Comparison of ENCODE assay signal across 26 cellular contexts in the genomic region with DNA sequence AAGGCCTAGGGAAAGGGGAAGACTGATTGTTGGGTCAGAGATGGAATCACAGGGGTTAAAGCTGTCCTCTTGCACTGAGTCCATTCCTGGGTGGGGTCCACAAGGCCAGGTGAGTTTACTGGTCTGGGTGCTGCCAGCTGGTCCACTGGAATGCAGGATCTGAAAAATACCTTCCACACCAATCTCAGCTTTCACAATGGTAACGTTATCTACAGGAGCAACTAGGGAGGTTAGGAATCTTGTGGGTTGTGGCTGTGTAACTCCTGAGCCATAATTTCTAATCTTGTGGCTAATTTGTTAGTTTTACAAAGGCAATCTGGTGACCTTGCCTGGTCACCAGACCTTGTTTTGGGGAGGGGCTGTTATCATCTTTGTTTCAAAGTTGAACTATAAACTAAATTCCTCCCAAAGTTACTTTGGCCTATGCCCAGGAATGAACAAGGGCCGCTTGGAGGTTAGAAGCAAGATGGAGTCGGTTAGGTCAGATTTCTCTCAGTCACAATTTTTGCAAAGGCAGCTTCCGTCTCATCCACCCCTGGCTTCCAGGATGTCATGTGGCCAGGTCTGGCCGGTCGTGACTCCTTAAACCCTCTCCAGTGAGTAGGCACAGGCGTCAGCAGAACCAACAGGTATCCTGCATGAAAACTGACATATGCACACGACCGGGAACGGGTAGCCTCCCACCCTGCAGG.
A peak's percentile ranks its signal among the peaks of the same experiment; 100 is the strongest.
DNase-seq lines count a peak whose midpoint lies in the region; ATAC-seq, FAIRE-seq and TF ChIP-seq lines count a peak whose summit lies in the region.
"Had no signal": no experiment of that assay in that cellular context is flagged by ENCODE, and none has a peak within 500 bp of the region (broad histone marks: within the 10 kb centered on the region; RNA-seq: fewer than 3 reads in every experiment).

No MANE protein-coding gene starts in this region.

- no peak for FAIRE-seq in HepG2 (lab: Jason Lieb, UNC)
- no peak for FAIRE-seq in astrocyte (lab: Jason Lieb, UNC)
- no peak for FAIRE-seq in GM12892 (lab: Jason Lieb, UNC)
- FAIRE-seq: G401.6, GM18507 had no signal

- no peaks in the 10 kb centered on the region for H4K20me1 ChIP-seq in HepG2 (ENCODE audit: insufficient read depth, low read length)
- H4K20me1 ChIP-seq in astrocyte (ENCODE audit: insufficient read depth, low read length): no peaks in the 10 kb centered on the region

- POLR2A ChIA-PET in HepG2 (lab: Yijun Ruan, JAX): interaction anchor here (1.0 kb wide), 1 partner anchor 52 kb away, joined by 3 read pairs; no protein-coding TSS in a partner anchor

- peaks cover 65% of the 10 kb centered on the region for H3K4me1 ChIP-seq in HepG2 (ENCODE audit: insufficient read depth, low read length)
- peaks cover 0 to 11% (median 5%) of the 10 kb centered on the region in 4 donors for H3K4me1 ChIP-seq in right lobe of liver
- H3K4me1 ChIP-seq in astrocyte (ENCODE audit: insufficient read depth, low read length): peaks cover 13% of the 10 kb centered on the region

- H3K4me3 ChIP-seq in HepG2 (replicated peaks in 1 of 3; ENCODE audit: insufficient read depth in 1 of 3, low read depth in 2 of 3, low read length in 3 of 3) (no peak overlapping the region), right lobe of liver (no peak overlapping the region), astrocyte (ENCODE audit: insufficient read depth, low read depth, low read length) (no peak overlapping the region)

- in situ Hi-C loops in HepG2 (cut with HindIII; ENCODE audit: extremely low pct_ligation_motif_present, low pct_unique_long_range_greater_than_20kb): no loop called here

- DNase-seq in HepG2 (ENCODE audit: low spot score): peak; percentile 61
- no peak for DNase-seq in right lobe of liver
- DNase-seq in astrocyte (ENCODE audit: low read depth): peak; percentile 76
- DNase-seq in progenitor cell of endocrine pancreas (ENCODE audit: low spot score, unreplicated experiment): no peak
- no peak for DNase-seq in foreskin melanocyte
- no peak for DNase-seq in GM12892 (ENCODE audit: insufficient read length)
- no peak for DNase-seq in stimulated activated CD8-positive, alpha-beta memory T cell treated with anti-CD3 and anti-CD28 coated beads, Interleukin-4, amount 100 ng/mL, for 48 hours
- DNase-seq: AML-193; C1 segment of cervical spinal cord; CD8-positive, alpha-beta T cell; GOT3; Kasumi-1; MM.1S; NCI-H1048; NCI-H1436; NCI-H1930; NCI-H2227 treated with DMSO at 0.1 percent for 48 hours; NCI-H510A treated with DMSO at 0.1 percent for 48 hours; NCI-H748 treated with DMSO at 0.1 percent for 48 hours; SIG-M5 had no signal

- H3K27me3 ChIP-seq in HepG2 (ENCODE audit: control insufficient read depth in 1 of 2, insufficient read depth in 2 of 2, low read length in 2 of 2) (no peaks in the 10 kb centered on the region), right lobe of liver (no peaks in the 10 kb centered on the region), astrocyte (ENCODE audit: insufficient read depth, low read length) (no peaks in the 10 kb centered on the region)

- CTCF ChIA-PET in HepG2 (lab: Yijun Ruan, JAX; ENCODE audit: low intra/inter-chr PET ratio, low total read pairs): no interaction called here

- TF ChIP-seq EP300 in HepG2 (IDR thresholded peaks at IDR 0.05; ENCODE audit: low read depth in 2 of 2, low read length in 2 of 2): no peak
- TF ChIP-seq EP300 in HepG2 (CRISPR knock-in tag; IDR thresholded peaks at IDR 0.05; ENCODE audit: borderline replicate concordance): no peak

- H3K27ac Mint-ChIP-seq in astrocyte (ENCODE audit: unreplicated experiment): no peak overlapping the region
- peak overlapping the region; percentile 86 for H3K27ac Mint-ChIP-seq in progenitor cell of endocrine pancreas
- H3K27ac Mint-ChIP-seq: CD8-positive, alpha-beta T cell had no signal

- H2AFZ ChIP-seq in HepG2 (ENCODE audit: low read length) (no peak overlapping the region), astrocyte (ENCODE audit: low read depth, low read length) (no peak overlapping the region)

- ATAC-seq in HepG2 (no peak; the same call in 2 of the 3 replicates), right lobe of liver (no peak), HG02588 (IDR thresholded peaks at IDR 0.05; ENCODE audit: unreplicated experiment) (no peak)
- ATAC-seq: CD8-positive, alpha-beta T cell; Panc1; SK-N-SH treated with all-trans-retinoic acid at 6 μM for 48 hours had no signal

- peaks cover 23% of the 10 kb centered on the region for H3K4me1 Mint-ChIP-seq in astrocyte (ENCODE audit: low read depth, unreplicated experiment)
- peaks cover 6% of the 10 kb centered on the region for H3K4me1 Mint-ChIP-seq in progenitor cell of endocrine pancreas (ENCODE audit: low read depth)

- H3K9ac ChIP-seq in HepG2 (ENCODE audit: insufficient read depth, low read depth, low read length) (no peak overlapping the region), astrocyte (ENCODE audit: low read length) (no peak overlapping the region)

- H3K36me3 Mint-ChIP-seq in astrocyte (ENCODE audit: low read depth, unreplicated experiment) (no peaks in the 10 kb centered on the region), progenitor cell of endocrine pancreas (ENCODE audit: insufficient read depth) (no peaks in the 10 kb centered on the region)
- H3K36me3 Mint-ChIP-seq: CD8-positive, alpha-beta T cell had no signal

- H3K27ac ChIP-seq in HepG2 (ENCODE audit: extremely low read length, insufficient read depth, low read length) (no peak overlapping the region), right lobe of liver (no peak overlapping the region), astrocyte (ENCODE audit: low read depth, low read length) (no peak overlapping the region)
- H3K27ac ChIP-seq: 22Rv1 had no signal

- H3K4me3 Mint-ChIP-seq in astrocyte (ENCODE audit: unreplicated experiment) (no peak overlapping the region), progenitor cell of endocrine pancreas (ENCODE audit: low read depth) (no peak overlapping the region)
- H3K4me3 Mint-ChIP-seq: CD8-positive, alpha-beta T cell had no signal

- TF ChIP-seq POLR2A in HepG2 (IDR thresholded peaks at IDR 0.05; ENCODE audit: insufficient read depth in 1 of 2, low read depth in 2 of 2, low read length in 2 of 2) (no peak), right lobe of liver (IDR thresholded peaks at IDR 0.05) (no peak), GM12892 (IDR thresholded peaks at IDR 0.05; ENCODE audit: low read depth, low read length) (no peak)

- H3K27me3 Mint-ChIP-seq in astrocyte (ENCODE audit: low read depth, unreplicated experiment) (no peaks in the 10 kb centered on the region), progenitor cell of endocrine pancreas (no peaks in the 10 kb centered on the region)

- no peak for TF ChIP-seq RAD21 in HepG2 (CRISPR knock-in tag; IDR thresholded peaks at IDR 0.05)

- WGBS in HepG2 (ENCODE audit: low lambda C conversion rate): 89% methylated on average over 10 of the region's 10 CpGs
- WGBS in right lobe of liver (ENCODE audit: insufficient coverage, low coverage, low lambda C conversion rate, missing lambda C conversion rate): 89% methylated on average over 5 of the region's 10 CpGs

- intact Hi-C loops in HepG2 (cut with micrococcal nuclease; ENCODE audit: unreplicated experiment) (no loop called here), right lobe of liver (cut with DNase I) (no loop called here)

- BruUV-seq in HepG2 (replicated peaks; lab: Mats Ljungman, UMichigan): no TSS peak

- H3K4me2 ChIP-seq in HepG2 (ENCODE audit: low read depth, low read length): no peak overlapping the region
- H3K4me2 ChIP-seq in astrocyte (ENCODE audit: low read length): no peak overlapping the region

- no peaks in the 10 kb centered on the region for H3K9me3 Mint-ChIP-seq in astrocyte (ENCODE audit: unreplicated experiment)
- no peaks in the 10 kb centered on the region for H3K9me3 Mint-ChIP-seq in progenitor cell of endocrine pancreas (ENCODE audit: low read depth)
- H3K9me3 Mint-ChIP-seq: CD8-positive, alpha-beta T cell had no signal

- TF ChIP-seq CTCF in HepG2 (CRISPR knock-in tag; IDR thresholded peaks at IDR 0.05): no peak
- no peak for TF ChIP-seq CTCF in right lobe of liver (IDR thresholded peaks at IDR 0.05)
- TF ChIP-seq CTCF in astrocyte (IDR thresholded peaks at IDR 0.05; ENCODE audit: insufficient read depth, low read depth, low read length): no peak
- no peak for TF ChIP-seq CTCF in progenitor cell of endocrine pancreas (IDR thresholded peaks at IDR 0.05; ENCODE audit: unreplicated experiment)

- H3K79me2 ChIP-seq in HepG2 (ENCODE audit: insufficient read depth, low read length) (no peaks in the 10 kb centered on the region), astrocyte (ENCODE audit: insufficient read depth, low read length) (no peaks in the 10 kb centered on the region)

- H3K36me3 ChIP-seq in HepG2 (replicated peaks in 1 of 2; ENCODE audit: control insufficient read depth in 1 of 2, insufficient read depth in 2 of 2, low read length in 2 of 2): no peaks in the 10 kb centered on the region
- H3K36me3 ChIP-seq in right lobe of liver: no peaks in the 10 kb centered on the region
- no peaks in the 10 kb centered on the region for H3K36me3 ChIP-seq in astrocyte (ENCODE audit: insufficient read depth, low read length)

- H3K9me3 ChIP-seq in HepG2 (ENCODE audit: low read length) (no peaks in the 10 kb centered on the region), right lobe of liver (no peaks in the 10 kb centered on the region), astrocyte (ENCODE audit: insufficient read depth, low read depth, low read length) (no peaks in the 10 kb centered on the region)

TF ChIP-seq in HepG2, 621 proteins besides CTCF, POLR2A, EP300 and RAD21 (continues in another document):
- no peak for TF ChIP-seq ATF7-NPFF (CRISPR knock-in tag; IDR thresholded peaks at IDR 0.05; ENCODE audit: low read depth)
- TF ChIP-seq, protein P1, sequence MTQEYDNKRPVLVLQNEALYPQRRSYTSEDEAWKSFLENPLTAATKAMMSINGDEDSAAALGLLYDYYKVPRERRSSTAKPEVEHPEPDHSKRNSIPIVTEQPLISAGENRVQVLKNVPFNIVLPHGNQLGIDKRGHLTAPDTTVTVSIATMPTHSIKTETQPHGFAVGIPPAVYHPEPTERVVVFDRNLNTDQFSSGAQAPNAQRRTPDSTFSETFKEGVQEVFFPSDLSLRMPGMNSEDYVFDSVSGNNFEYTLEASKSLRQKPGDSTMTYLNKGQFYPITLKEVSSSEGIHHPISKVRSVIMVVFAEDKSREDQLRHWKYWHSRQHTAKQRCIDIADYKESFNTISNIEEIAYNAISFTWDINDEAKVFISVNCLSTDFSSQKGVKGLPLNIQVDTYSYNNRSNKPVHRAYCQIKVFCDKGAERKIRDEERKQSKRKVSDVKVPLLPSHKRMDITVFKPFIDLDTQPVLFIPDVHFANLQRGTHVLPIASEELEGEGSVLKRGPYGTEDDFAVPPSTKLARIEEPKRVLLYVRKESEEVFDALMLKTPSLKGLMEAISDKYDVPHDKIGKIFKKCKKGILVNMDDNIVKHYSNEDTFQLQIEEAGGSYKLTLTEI (CRISPR knock-in tag; conservative IDR thresholded peaks at IDR 0.05): no peak
- no peak for TF ChIP-seq ZNF772 (CRISPR knock-in tag; IDR thresholded peaks at IDR 0.05)
- TF ChIP-seq ZNF557 (CRISPR knock-in tag; IDR thresholded peaks at IDR 0.05): no peak
- TF ChIP-seq MED1 (CRISPR knock-in tag; IDR thresholded peaks at IDR 0.05): peak; percentile 53

Comparison
In these comparisons a context has a peak if more than half of its experiments do, and no peak if none do; other contexts are left out.
1. DNase-seq: peak in HepG2 (single experiment) and astrocyte (single experiment); none in right lobe of liver (0 of 3), progenitor cell of endocrine pancreas (single experiment), foreskin melanocyte (single experiment), GM12892 (single experiment) and stimulated activated CD8-positive, alpha-beta memory T cell treated with anti-CD3 and anti-CD28 coated beads, Interleukin-4, amount 100 ng/mL, for 48 hours (single experiment).